Comparison of ENCODE assay signal across 1 cellular context in the genomic region with DNA sequence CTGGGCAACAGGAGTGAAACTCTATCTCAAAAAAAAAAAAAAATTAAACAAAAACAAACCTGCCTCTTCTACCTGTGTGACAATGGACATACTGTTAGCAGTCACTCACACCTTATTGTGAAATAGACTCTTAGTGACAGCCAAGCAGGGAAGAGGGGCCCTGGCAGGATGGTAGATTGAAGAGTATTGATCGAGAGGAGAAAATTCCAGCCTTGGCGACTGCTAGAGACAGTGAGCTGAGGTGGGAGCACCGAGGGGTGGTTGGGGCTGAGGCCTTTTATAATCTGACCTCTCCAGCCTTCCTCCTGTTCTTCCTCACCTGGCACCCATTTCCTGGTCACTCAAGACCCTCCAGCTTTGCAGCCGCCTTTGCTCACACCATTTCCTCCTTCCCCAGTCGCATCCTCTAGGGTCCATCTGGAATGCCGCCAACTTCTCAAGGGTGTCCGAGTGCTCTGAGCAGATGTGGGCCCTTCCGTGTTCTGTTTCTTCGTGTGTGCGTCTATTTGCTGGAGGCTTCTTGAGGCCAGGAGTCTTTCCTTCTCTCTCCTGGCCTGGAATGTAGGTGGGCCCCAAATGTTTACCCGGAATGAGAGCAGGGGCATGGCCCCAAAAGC.
A peak's percentile ranks its signal among the peaks of the same experiment; 100 is the strongest.
TF ChIP-seq lines count a peak whose summit lies in the region.

No MANE protein-coding gene starts in this region.

TF ChIP-seq in HepG2, 621 proteins besides CTCF, POLR2A, EP300 and RAD21 (continued from another document and continues in another):
- TF ChIP-seq, protein P1, sequence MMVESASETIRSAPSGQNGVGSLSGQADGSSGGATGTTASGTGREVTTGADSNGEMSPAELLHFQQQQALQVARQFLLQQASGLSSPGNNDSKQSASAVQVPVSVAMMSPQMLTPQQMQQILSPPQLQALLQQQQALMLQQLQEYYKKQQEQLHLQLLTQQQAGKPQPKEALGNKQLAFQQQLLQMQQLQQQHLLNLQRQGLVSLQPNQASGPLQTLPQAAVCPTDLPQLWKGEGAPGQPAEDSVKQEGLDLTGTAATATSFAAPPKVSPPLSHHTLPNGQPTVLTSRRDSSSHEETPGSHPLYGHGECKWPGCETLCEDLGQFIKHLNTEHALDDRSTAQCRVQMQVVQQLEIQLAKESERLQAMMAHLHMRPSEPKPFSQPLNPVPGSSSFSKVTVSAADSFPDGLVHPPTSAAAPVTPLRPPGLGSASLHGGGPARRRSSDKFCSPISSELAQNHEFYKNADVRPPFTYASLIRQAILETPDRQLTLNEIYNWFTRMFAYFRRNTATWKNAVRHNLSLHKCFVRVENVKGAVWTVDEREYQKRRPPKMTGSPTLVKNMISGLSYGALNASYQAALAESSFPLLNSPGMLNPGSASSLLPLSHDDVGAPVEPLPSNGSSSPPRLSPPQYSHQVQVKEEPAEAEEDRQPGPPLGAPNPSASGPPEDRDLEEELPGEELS (CRISPR knock-in tag; IDR thresholded peaks at IDR 0.05), result peak; percentile 59; the same call in 1 of the 2 replicates
- TF ChIP-seq ZNF572 (CRISPR knock-in tag; IDR thresholded peaks at IDR 0.05), result 0 out of 2 replicates have a peak, but pooled peaks have one; percentile 7
- peak; percentile 82 for TF ChIP-seq MED1 (CRISPR knock-in tag; IDR thresholded peaks at IDR 0.05)
- TF ChIP-seq, protein P2, sequence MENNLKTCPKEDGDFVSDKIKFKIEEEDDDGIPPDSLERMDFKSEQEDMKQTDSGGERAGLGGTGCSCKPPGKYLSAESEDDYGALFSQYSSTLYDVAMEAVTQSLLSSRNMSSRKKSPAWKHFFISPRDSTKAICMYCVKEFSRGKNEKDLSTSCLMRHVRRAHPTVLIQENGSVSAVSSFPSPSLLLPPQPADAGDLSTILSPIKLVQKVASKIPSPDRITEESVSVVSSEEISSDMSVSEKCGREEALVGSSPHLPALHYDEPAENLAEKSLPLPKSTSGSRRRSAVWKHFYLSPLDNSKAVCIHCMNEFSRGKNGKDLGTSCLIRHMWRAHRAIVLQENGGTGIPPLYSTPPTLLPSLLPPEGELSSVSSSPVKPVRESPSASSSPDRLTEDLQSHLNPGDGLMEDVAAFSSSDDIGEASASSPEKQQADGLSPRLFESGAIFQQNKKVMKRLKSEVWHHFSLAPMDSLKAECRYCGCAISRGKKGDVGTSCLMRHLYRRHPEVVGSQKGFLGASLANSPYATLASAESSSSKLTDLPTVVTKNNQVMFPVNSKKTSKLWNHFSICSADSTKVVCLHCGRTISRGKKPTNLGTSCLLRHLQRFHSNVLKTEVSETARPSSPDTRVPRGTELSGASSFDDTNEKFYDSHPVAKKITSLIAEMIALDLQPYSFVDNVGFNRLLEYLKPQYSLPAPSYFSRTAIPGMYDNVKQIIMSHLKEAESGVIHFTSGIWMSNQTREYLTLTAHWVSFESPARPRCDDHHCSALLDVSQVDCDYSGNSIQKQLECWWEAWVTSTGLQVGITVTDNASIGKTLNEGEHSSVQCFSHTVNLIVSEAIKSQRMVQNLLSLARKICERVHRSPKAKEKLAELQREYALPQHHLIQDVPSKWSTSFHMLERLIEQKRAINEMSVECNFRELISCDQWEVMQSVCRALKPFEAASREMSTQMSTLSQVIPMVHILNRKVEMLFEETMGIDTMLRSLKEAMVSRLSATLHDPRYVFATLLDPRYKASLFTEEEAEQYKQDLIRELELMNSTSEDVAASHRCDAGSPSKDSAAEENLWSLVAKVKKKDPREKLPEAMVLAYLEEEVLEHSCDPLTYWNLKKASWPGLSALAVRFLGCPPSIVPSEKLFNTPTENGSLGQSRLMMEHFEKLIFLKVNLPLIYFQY (CRISPR knock-in tag; IDR thresholded peaks at IDR 0.05; ENCODE audit: borderline replicate concordance), result no peak
- no peak for TF ChIP-seq POLR2AphosphoS2 (IDR thresholded peaks at IDR 0.05; ENCODE audit: low read depth, low read length)
- no peak for TF ChIP-seq MIER2 (CRISPR knock-in tag; IDR thresholded peaks at IDR 0.05)
- TF ChIP-seq ZSCAN30 (CRISPR knock-in tag; IDR thresholded peaks at IDR 0.05), result no peak
- no peak for TF ChIP-seq ZNF530 (CRISPR knock-in tag; IDR thresholded peaks at IDR 0.05; ENCODE audit: low read depth)
- no peak for TF ChIP-seq NR3C1 (CRISPR knock-in tag; IDR thresholded peaks at IDR 0.05)
- TF ChIP-seq, protein P3, sequence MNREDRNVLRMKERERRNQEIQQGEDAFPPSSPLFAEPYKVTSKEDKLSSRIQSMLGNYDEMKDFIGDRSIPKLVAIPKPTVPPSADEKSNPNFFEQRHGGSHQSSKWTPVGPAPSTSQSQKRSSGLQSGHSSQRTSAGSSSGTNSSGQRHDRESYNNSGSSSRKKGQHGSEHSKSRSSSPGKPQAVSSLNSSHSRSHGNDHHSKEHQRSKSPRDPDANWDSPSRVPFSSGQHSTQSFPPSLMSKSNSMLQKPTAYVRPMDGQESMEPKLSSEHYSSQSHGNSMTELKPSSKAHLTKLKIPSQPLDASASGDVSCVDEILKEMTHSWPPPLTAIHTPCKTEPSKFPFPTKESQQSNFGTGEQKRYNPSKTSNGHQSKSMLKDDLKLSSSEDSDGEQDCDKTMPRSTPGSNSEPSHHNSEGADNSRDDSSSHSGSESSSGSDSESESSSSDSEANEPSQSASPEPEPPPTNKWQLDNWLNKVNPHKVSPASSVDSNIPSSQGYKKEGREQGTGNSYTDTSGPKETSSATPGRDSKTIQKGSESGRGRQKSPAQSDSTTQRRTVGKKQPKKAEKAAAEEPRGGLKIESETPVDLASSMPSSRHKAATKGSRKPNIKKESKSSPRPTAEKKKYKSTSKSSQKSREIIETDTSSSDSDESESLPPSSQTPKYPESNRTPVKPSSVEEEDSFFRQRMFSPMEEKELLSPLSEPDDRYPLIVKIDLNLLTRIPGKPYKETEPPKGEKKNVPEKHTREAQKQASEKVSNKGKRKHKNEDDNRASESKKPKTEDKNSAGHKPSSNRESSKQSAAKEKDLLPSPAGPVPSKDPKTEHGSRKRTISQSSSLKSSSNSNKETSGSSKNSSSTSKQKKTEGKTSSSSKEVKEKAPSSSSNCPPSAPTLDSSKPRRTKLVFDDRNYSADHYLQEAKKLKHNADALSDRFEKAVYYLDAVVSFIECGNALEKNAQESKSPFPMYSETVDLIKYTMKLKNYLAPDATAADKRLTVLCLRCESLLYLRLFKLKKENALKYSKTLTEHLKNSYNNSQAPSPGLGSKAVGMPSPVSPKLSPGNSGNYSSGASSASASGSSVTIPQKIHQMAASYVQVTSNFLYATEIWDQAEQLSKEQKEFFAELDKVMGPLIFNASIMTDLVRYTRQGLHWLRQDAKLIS (CRISPR knock-in tag; IDR thresholded peaks at IDR 0.05), result 0 out of 2 replicates have a peak, but pooled peaks have one; percentile 58
- TF ChIP-seq, protein P4, sequence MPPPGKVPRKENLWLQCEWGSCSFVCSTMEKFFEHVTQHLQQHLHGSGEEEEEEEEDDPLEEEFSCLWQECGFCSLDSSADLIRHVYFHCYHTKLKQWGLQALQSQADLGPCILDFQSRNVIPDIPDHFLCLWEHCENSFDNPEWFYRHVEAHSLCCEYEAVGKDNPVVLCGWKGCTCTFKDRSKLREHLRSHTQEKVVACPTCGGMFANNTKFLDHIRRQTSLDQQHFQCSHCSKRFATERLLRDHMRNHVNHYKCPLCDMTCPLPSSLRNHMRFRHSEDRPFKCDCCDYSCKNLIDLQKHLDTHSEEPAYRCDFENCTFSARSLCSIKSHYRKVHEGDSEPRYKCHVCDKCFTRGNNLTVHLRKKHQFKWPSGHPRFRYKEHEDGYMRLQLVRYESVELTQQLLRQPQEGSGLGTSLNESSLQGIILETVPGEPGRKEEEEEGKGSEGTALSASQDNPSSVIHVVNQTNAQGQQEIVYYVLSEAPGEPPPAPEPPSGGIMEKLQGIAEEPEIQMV (CRISPR knock-in tag; IDR thresholded peaks at IDR 0.05; ENCODE audit: low read depth), result no peak
- TF ChIP-seq TAF15 (IDR thresholded peaks at IDR 0.05; ENCODE audit: low read depth, low read length, poor library complexity, severe bottlenecking), result no peak
- TF ChIP-seq GTF2F1 (IDR thresholded peaks at IDR 0.05; ENCODE audit: low read length), result no peak
- TF ChIP-seq RCOR2 (CRISPR knock-in tag; IDR thresholded peaks at IDR 0.05), result peak; percentile 89
- no peak for TF ChIP-seq ZNF230 (CRISPR knock-in tag; IDR thresholded peaks at IDR 0.05)
- TF ChIP-seq MTA3 (CRISPR knock-in tag; IDR thresholded peaks at IDR 0.05), result no peak
- peak; percentile 79 for TF ChIP-seq PHF21A (CRISPR knock-in tag; IDR thresholded peaks at IDR 0.05)
- TF ChIP-seq SUZ12 (IDR thresholded peaks at IDR 0.05; ENCODE audit: low read depth, low read length), result no peak
- TF ChIP-seq HOXA5 (CRISPR knock-in tag; IDR thresholded peaks at IDR 0.05), result no peak
- TF ChIP-seq, protein P5, sequence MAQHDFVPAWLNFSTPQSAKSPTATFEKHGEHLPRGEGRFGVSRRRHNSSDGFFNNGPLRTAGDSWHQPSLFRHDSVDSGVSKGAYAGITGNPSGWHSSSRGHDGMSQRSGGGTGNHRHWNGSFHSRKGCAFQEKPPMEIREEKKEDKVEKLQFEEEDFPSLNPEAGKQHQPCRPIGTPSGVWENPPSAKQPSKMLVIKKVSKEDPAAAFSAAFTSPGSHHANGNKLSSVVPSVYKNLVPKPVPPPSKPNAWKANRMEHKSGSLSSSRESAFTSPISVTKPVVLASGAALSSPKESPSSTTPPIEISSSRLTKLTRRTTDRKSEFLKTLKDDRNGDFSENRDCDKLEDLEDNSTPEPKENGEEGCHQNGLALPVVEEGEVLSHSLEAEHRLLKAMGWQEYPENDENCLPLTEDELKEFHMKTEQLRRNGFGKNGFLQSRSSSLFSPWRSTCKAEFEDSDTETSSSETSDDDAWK (CRISPR knock-in tag; IDR thresholded peaks at IDR 0.05), result no peak
- TF ChIP-seq, protein P6, sequence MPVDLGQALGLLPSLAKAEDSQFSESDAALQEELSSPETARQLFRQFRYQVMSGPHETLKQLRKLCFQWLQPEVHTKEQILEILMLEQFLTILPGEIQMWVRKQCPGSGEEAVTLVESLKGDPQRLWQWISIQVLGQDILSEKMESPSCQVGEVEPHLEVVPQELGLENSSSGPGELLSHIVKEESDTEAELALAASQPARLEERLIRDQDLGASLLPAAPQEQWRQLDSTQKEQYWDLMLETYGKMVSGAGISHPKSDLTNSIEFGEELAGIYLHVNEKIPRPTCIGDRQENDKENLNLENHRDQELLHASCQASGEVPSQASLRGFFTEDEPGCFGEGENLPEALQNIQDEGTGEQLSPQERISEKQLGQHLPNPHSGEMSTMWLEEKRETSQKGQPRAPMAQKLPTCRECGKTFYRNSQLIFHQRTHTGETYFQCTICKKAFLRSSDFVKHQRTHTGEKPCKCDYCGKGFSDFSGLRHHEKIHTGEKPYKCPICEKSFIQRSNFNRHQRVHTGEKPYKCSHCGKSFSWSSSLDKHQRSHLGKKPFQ (CRISPR knock-in tag; IDR thresholded peaks at IDR 0.05; ENCODE audit: insufficient replicate concordance), result peak; percentile 85
- TF ChIP-seq ARNT (IDR thresholded peaks at IDR 0.05), result no peak
- TF ChIP-seq, protein P7, sequence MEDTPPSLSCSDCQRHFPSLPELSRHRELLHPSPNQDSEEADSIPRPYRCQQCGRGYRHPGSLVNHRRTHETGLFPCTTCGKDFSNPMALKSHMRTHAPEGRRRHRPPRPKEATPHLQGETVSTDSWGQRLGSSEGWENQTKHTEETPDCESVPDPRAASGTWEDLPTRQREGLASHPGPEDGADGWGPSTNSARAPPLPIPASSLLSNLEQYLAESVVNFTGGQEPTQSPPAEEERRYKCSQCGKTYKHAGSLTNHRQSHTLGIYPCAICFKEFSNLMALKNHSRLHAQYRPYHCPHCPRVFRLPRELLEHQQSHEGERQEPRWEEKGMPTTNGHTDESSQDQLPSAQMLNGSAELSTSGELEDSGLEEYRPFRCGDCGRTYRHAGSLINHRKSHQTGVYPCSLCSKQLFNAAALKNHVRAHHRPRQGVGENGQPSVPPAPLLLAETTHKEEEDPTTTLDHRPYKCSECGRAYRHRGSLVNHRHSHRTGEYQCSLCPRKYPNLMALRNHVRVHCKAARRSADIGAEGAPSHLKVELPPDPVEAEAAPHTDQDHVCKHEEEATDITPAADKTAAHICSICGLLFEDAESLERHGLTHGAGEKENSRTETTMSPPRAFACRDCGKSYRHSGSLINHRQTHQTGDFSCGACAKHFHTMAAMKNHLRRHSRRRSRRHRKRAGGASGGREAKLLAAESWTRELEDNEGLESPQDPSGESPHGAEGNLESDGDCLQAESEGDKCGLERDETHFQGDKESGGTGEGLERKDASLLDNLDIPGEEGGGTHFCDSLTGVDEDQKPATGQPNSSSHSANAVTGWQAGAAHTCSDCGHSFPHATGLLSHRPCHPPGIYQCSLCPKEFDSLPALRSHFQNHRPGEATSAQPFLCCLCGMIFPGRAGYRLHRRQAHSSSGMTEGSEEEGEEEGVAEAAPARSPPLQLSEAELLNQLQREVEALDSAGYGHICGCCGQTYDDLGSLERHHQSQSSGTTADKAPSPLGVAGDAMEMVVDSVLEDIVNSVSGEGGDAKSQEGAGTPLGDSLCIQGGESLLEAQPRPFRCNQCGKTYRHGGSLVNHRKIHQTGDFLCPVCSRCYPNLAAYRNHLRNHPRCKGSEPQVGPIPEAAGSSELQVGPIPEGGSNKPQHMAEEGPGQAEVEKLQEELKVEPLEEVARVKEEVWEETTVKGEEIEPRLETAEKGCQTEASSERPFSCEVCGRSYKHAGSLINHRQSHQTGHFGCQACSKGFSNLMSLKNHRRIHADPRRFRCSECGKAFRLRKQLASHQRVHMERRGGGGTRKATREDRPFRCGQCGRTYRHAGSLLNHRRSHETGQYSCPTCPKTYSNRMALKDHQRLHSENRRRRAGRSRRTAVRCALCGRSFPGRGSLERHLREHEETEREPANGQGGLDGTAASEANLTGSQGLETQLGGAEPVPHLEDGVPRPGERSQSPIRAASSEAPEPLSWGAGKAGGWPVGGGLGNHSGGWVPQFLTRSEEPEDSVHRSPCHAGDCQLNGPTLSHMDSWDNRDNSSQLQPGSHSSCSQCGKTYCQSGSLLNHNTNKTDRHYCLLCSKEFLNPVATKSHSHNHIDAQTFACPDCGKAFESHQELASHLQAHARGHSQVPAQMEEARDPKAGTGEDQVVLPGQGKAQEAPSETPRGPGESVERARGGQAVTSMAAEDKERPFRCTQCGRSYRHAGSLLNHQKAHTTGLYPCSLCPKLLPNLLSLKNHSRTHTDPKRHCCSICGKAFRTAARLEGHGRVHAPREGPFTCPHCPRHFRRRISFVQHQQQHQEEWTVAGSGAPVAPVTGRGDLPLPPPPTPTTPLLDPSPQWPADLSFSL (CRISPR knock-in tag; IDR thresholded peaks at IDR 0.05), result no peak
- TF ChIP-seq ZNF34 (CRISPR knock-in tag; IDR thresholded peaks at IDR 0.05; ENCODE audit: borderline replicate concordance), result no peak
- no peak for TF ChIP-seq SKI (IDR thresholded peaks at IDR 0.05; ENCODE audit: partially characterized antibody)
- peak; percentile 67; the same call in 1 of the 2 replicates for TF ChIP-seq NR2F2 (IDR thresholded peaks at IDR 0.05; ENCODE audit: borderline replicate concordance, low read depth)
- TF ChIP-seq ZNF629 (CRISPR knock-in tag; conservative IDR thresholded peaks at IDR 0.05), result no peak
- TF ChIP-seq ZNF782 (CRISPR knock-in tag; IDR thresholded peaks at IDR 0.05; ENCODE audit: borderline replicate concordance), result no peak
- no peak for TF ChIP-seq NR2F1 (CRISPR knock-in tag; IDR thresholded peaks at IDR 0.05)
- no peak for TF ChIP-seq ZNF766 (CRISPR knock-in tag; IDR thresholded peaks at IDR 0.05; ENCODE audit: borderline replicate concordance)
- no peak for TF ChIP-seq DMAP1 (CRISPR knock-in tag; IDR thresholded peaks at IDR 0.05)
- TF ChIP-seq RORA (CRISPR knock-in tag; IDR thresholded peaks at IDR 0.05), result no peak
- no peak for TF ChIP-seq NFE2L1 (CRISPR knock-in tag; IDR thresholded peaks at IDR 0.05; ENCODE audit: borderline replicate concordance)
- no peak for TF ChIP-seq ZNF234 (CRISPR knock-in tag; conservative IDR thresholded peaks at IDR 0.05)
- no peak for TF ChIP-seq KDM5A (IDR thresholded peaks at IDR 0.05; ENCODE audit: borderline replicate concordance, low read length)
- no peak for TF ChIP-seq NFE2 (CRISPR knock-in tag; IDR thresholded peaks at IDR 0.05)
